Comparison of ENCODE assay signal across 16 cellular contexts in genomic region chr9:4081948-4082347, GRCh38.
DNase-seq lines count a peak whose midpoint lies in the region; ATAC-seq, FAIRE-seq and TF ChIP-seq lines count a peak whose summit lies in the region.
"Had no signal": no experiment of that assay in that cellular context is flagged by ENCODE, and none has a peak within 500 bp of the region (broad histone marks: within the 10 kb centered on the region; RNA-seq: fewer than 3 reads in every experiment).

No MANE protein-coding gene starts in this region.

- H3K4me3 ChIP-seq in A549 (no peak overlapping the region), IMR-90 (ENCODE audit: insufficient read depth, low read depth, low read length) (no peak overlapping the region), mesenchymal stem cell (ENCODE audit: insufficient read depth in 1 of 2, low read depth in 1 of 2, low read length in 2 of 2) (no peak overlapping the region), stomach smooth muscle (ENCODE audit: low read length in 2 of 2) (no peak overlapping the region), sigmoid colon (no peak overlapping the region)
- H3K4me3 ChIP-seq: GM12878, K562 had no signal

- no peak overlapping the region for H3K9ac ChIP-seq in IMR-90 (ENCODE audit: low read depth, low read length)
- no peak overlapping the region for H3K9ac ChIP-seq in mesenchymal stem cell (ENCODE audit: low read length)
- H3K9ac ChIP-seq in stomach smooth muscle (ENCODE audit: low read length in 2 of 2) = no peak overlapping the region

- H3K27ac ChIP-seq in A549 = no peak overlapping the region
- no peak overlapping the region for H3K27ac ChIP-seq in IMR-90 (ENCODE audit: insufficient read depth, low read length)
- no peak overlapping the region for H3K27ac ChIP-seq in mesenchymal stem cell (ENCODE audit: low read length, poor library complexity, severe bottlenecking)
- peak overlapping the region; percentile 96 for H3K27ac ChIP-seq in stomach smooth muscle (ENCODE audit: low read length)
- H3K27ac ChIP-seq in sigmoid colon = no peak overlapping the region
- H3K27ac ChIP-seq: C4-2B, HL-60 had no signal

- CTCF ChIA-PET in A549 (lab: Yijun Ruan, JAX) = interaction anchor here (1.1 to 1.5 kb wide), 2 partner anchors 147 to 257 kb away, joined by 3 to 6 read pairs; no protein-coding TSS in a partner anchor
- CTCF ChIA-PET in IMR-90 (lab: Yijun Ruan, JAX) = interaction anchor here (1.8 kb wide), 1 partner anchor 63 kb away, joined by 4 read pairs; no protein-coding TSS in a partner anchor

- no peak for ATAC-seq in A549
- no peak for ATAC-seq in IMR-90 (ENCODE audit: low read depth)
- ATAC-seq: K562 had no signal

- intact Hi-C loops in IMR-90 (cut with micrococcal nuclease) = loop anchor here (1.0 to 10.0 kb wide), 4 partner anchors 130 to 617 kb away; partner anchors contain the start of gene RFX3
- intact Hi-C loops in sigmoid colon (cut with DNase I) = no loop called here

- no peak overlapping the region for H3K4me2 ChIP-seq in A549
- peak overlapping the region; percentile 48; the same call in 1 of the 2 replicates for H3K4me2 ChIP-seq in IMR-90 (ENCODE audit: low read depth, low read length)
- H3K4me2 ChIP-seq in mesenchymal stem cell (ENCODE audit: low read length, poor library complexity, severe bottlenecking) = no peak overlapping the region

- POLR2A ChIA-PET in A549 (lab: Yijun Ruan, JAX) (no interaction called here), IMR-90 (lab: Charles Lee; ENCODE audit: unreplicated experiment) (no interaction called here)

- H3K23ac ChIP-seq in IMR-90 (ENCODE audit: low read depth, low read length) (no peak overlapping the region), mesenchymal stem cell (ENCODE audit: low read length in 2 of 2) (no peak overlapping the region)

- H3K9me1 ChIP-seq in IMR-90 (ENCODE audit: insufficient read depth, low read length) = peaks cover 15% of the 10 kb centered on the region

- no peak overlapping the region for H2AFZ ChIP-seq in IMR-90 (replicated peaks; ENCODE audit: low read length, poor library complexity)
- no peak overlapping the region for H2AFZ ChIP-seq in mesenchymal stem cell (ENCODE audit: low read depth, low read length)

- peaks cover 22 to 40% of the 10 kb centered on the region in 2 experiments; a peak in 3 of 4 replicates for H3K79me1 ChIP-seq in IMR-90 (ENCODE audit: low read depth in 1 of 2, low read length in 2 of 2)
- peaks cover 26% of the 10 kb centered on the region for H3K79me1 ChIP-seq in mesenchymal stem cell (replicated peaks; ENCODE audit: low read length, poor library complexity, severe bottlenecking)

- no peak for TF ChIP-seq EP300 in A549 (IDR thresholded peaks at IDR 0.05)
- TF ChIP-seq EP300 in sigmoid colon (IDR thresholded peaks at IDR 0.05) = no peak

- H3K4me1 ChIP-seq in A549 (peaks cover 46% of the 10 kb centered on the region), IMR-90 (ENCODE audit: control insufficient read depth, insufficient read depth, low read length) (peaks cover 16% of the 10 kb centered on the region), mesenchymal stem cell (ENCODE audit: control insufficient read depth, insufficient read depth, low read depth, low read length) (peaks cover 5% of the 10 kb centered on the region), stomach smooth muscle (ENCODE audit: control insufficient read depth, insufficient read depth, low read length) (peaks cover 39% of the 10 kb centered on the region), sigmoid colon (peaks cover 0 to 62% (median 28%) of the 10 kb centered on the region in 4 donors)

- H2BK15ac ChIP-seq in IMR-90 (ENCODE audit: low read depth, low read length) (no peak overlapping the region), mesenchymal stem cell (ENCODE audit: low read depth, poor library complexity, severe bottlenecking) (no peak overlapping the region)

- dilution Hi-C loops in IMR-90 (cut with HindIII; ENCODE audit: low sequenced_read_pairs, unreplicated experiment) = no loop called here

- TF ChIP-seq RAD21 in A549 (conservative IDR thresholded peaks at IDR 0.05 in 1 of 2, IDR thresholded peaks at IDR 0.05 in 1 of 2) (no peak), IMR-90 (IDR thresholded peaks at IDR 0.05; ENCODE audit: low read length) (no peak)

- BruUV-seq in IMR-90 (replicated peaks; lab: Mats Ljungman, UMichigan) = no TSS peak

- WGBS in A549 (ENCODE audit: missing lambda C conversion rate) = 90% methylated on average over 2 of the region's 2 CpGs
- no CpG with 5 or more reads among the region's 2 CpGs for WGBS in IMR-90 (ENCODE audit: extremely low coverage in 2 of 2, insufficient read length in 1 of 2), 2 experiments
- no CpG with 5 or more reads among the region's 2 CpGs for WGBS in mesenchymal stem cell
- 79 to 91% methylated on average over 2 of the region's 2 CpGs for WGBS in sigmoid colon, 2 donors

- no peaks in the 10 kb centered on the region for H3K27me3 ChIP-seq in IMR-90 (ENCODE audit: control insufficient read depth, insufficient read depth, low read length)
- H3K27me3 ChIP-seq in mesenchymal stem cell (ENCODE audit: control insufficient read depth in 1 of 2, insufficient read depth in 1 of 2, low read length in 2 of 2) = no peaks in the 10 kb centered on the region
- H3K27me3 ChIP-seq in stomach smooth muscle (ENCODE audit: control insufficient read depth in 1 of 2, insufficient read depth in 2 of 2, low read length in 2 of 2) = no peaks in the 10 kb centered on the region
- H3K27me3 ChIP-seq in sigmoid colon = no peaks in the 10 kb centered on the region

- H3K9me3 ChIP-seq in A549 = no peaks in the 10 kb centered on the region
- no peaks in the 10 kb centered on the region for H3K9me3 ChIP-seq in IMR-90 (ENCODE audit: control insufficient read depth, insufficient read depth, low read length)
- no peaks in the 10 kb centered on the region for H3K9me3 ChIP-seq in mesenchymal stem cell (ENCODE audit: control insufficient read depth, low read length)
- H3K9me3 ChIP-seq in stomach smooth muscle (ENCODE audit: control insufficient read depth in 2 of 2, low read length in 2 of 2) = no peaks in the 10 kb centered on the region
- H3K9me3 ChIP-seq in sigmoid colon = no peaks in the 10 kb centered on the region

- peak; percentile 82 for FAIRE-seq in A549 (lab: Jason Lieb, UNC)
- FAIRE-seq: GM12878, K562 had no signal

- no peak for DNase-seq in A549 (ENCODE audit: low read depth in 1 of 2, low spot score in 1 of 2)
- DNase-seq in IMR-90 = no peak
- peak; percentile 46 for DNase-seq in mesenchymal stem cell
- no peak for DNase-seq in sigmoid colon
- DNase-seq in H4 (ENCODE audit: low spot score) = no peak
- DNase-seq in NCI-H226 = no peak
- DNase-seq: AML-193; CD4-positive, alpha-beta T cell; DMS153; DMS79 treated with DMSO at 0.1 percent for 48 hours; HFFc6 had no signal

- no peak overlapping the region for H4K5ac ChIP-seq in IMR-90 (ENCODE audit: low read depth, low read length)

- no peak for TF ChIP-seq CTCF in A549 (IDR thresholded peaks at IDR 0.05)
- TF ChIP-seq CTCF in IMR-90 (conservative IDR thresholded peaks at IDR 0.05; ENCODE audit: low read depth, low read length) = no peak
- no peak for TF ChIP-seq CTCF in sigmoid colon (IDR thresholded peaks at IDR 0.05)

- no peaks in the 10 kb centered on the region for H3K36me3 ChIP-seq in IMR-90 (ENCODE audit: control insufficient read depth, insufficient read depth, low read length)
- H3K36me3 ChIP-seq in mesenchymal stem cell (ENCODE audit: control insufficient read depth in 1 of 2, insufficient read depth in 2 of 2, low read depth in 1 of 2, low read length in 2 of 2) = peaks cover 3 to 7% of the 10 kb centered on the region in 2 experiments
- H3K36me3 ChIP-seq in stomach smooth muscle (ENCODE audit: control insufficient read depth in 2 of 2, insufficient read depth in 2 of 2, low read length in 2 of 2) = no peaks in the 10 kb centered on the region
- H3K36me3 ChIP-seq in sigmoid colon = no peaks in the 10 kb centered on the region

- H2BK120ac ChIP-seq in IMR-90 (ENCODE audit: low read depth, low read length) (no peak overlapping the region), mesenchymal stem cell (ENCODE audit: low read depth, low read length) (no peak overlapping the region)

- TF ChIP-seq POLR2A in A549 (IDR thresholded peaks at IDR 0.05; ENCODE audit: low read length) (no peak), IMR-90 (IDR thresholded peaks at IDR 0.05; ENCODE audit: low read depth, low read length) (no peak), sigmoid colon (IDR thresholded peaks at IDR 0.05) (no peak)

- in situ Hi-C loops in IMR-90 (cut with MboI; ENCODE audit: low sequenced_read_pairs) = no loop called here

- H2AK9ac ChIP-seq in IMR-90 (replicated peaks; ENCODE audit: low read depth, low read length, poor library complexity) = no peak overlapping the region

- no peak overlapping the region; the same call in 1 of the 2 replicates for H3K14ac ChIP-seq in IMR-90 (replicated peaks; ENCODE audit: low read depth, low read length)
- H3K14ac ChIP-seq in mesenchymal stem cell (ENCODE audit: low read length in 2 of 2) = no peak overlapping the region

- H3K18ac ChIP-seq in IMR-90 (ENCODE audit: low read depth, low read length) = peak overlapping the region; percentile 24; the same call in 1 of the 2 replicates
- no peak overlapping the region for H3K18ac ChIP-seq in mesenchymal stem cell (ENCODE audit: low read depth in 1 of 2, low read length in 2 of 2)

- H2BK5ac ChIP-seq in IMR-90 (ENCODE audit: low read depth, low read length, poor library complexity, severe bottlenecking) (peak overlapping the region; percentile 5), mesenchymal stem cell (ENCODE audit: low read depth, low read length, poor library complexity, severe bottlenecking) (no peak overlapping the region)

- H4K91ac ChIP-seq in IMR-90 (ENCODE audit: insufficient read depth, low read depth, low read length) (no peak overlapping the region), mesenchymal stem cell (ENCODE audit: low read length) (no peak overlapping the region)

- H2BK12ac ChIP-seq in mesenchymal stem cell (ENCODE audit: low read length in 2 of 2) = no peak overlapping the region

- peak overlapping the region; percentile 22; the same call in 1 of the 2 replicates for H2AK5ac ChIP-seq in IMR-90 (ENCODE audit: low read depth, low read length)
- no peak overlapping the region for H2AK5ac ChIP-seq in mesenchymal stem cell (ENCODE audit: low read length, severe bottlenecking)

- no peak overlapping the region for H3K56ac ChIP-seq in IMR-90 (ENCODE audit: extremely low read depth, insufficient read depth, low read length)

- 0 out of 2 replicates have a peak overlapping the region, but pooled peaks have one; percentile 4 for H2BK20ac ChIP-seq in IMR-90 (ENCODE audit: low read depth, low read length)

- H4K8ac ChIP-seq in IMR-90 (ENCODE audit: low read depth in 2 of 2, low read length in 2 of 2) (no peak overlapping the region; a peak in 1 of 4 replicates), mesenchymal stem cell (ENCODE audit: low read length) (no peak overlapping the region)

- no peaks in the 10 kb centered on the region for H4K20me1 ChIP-seq in IMR-90 (ENCODE audit: insufficient read depth, low read length)

- H3K4ac ChIP-seq in IMR-90 (ENCODE audit: low read depth, low read length) (no peak overlapping the region), mesenchymal stem cell (ENCODE audit: low read depth in 1 of 2, low read length in 2 of 2) (no peak overlapping the region)

TF ChIP-seq in A549, 52 proteins besides CTCF, POLR2A, EP300 and RAD21 (continues in another document):
- TF ChIP-seq SREBF2 (IDR thresholded peaks at IDR 0.05) = no peak

TF ChIP-seq in IMR-90, 13 proteins besides CTCF, POLR2A, EP300 and RAD21 (continues in another document):
- no peak for TF ChIP-seq MAFK (IDR thresholded peaks at IDR 0.05; ENCODE audit: low read depth, low read length)
- no peak for TF ChIP-seq CEBPB (IDR thresholded peaks at IDR 0.05; ENCODE audit: low read depth, low read length)
